Comparison of ENCODE assay signal across 22 cellular contexts in the genomic region with DNA sequence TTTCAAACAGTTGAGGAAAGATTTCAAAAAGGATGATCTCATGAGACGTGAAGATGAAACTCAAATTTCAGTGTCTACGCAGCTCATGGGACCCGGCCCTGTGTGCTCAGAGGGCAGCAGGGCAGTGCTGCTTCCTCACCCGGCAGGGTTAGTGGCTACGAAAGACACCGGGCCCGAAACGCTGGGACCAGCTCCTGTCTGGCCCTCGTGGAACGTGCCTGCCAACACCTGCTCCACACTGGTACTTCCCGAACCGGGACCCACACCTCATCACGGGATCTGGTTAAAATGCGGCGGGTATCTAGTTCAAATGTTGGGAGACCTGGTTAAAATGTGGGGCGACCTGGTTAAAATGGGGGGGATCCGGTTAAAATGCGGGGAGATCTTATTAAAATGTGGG. TPM values are rescaled to one million over a fixed set of nuclear protein-coding genes. Genes with fewer than 3 reads are reported as not detected.
DNase-seq lines count a peak whose midpoint lies in the region; ATAC-seq and TF ChIP-seq lines count a peak whose summit lies in the region.
"Had no signal": no experiment of that assay in that cellular context is flagged by ENCODE, and none has a peak within 500 bp of the region (broad histone marks: within the 10 kb centered on the region; RNA-seq: fewer than 3 reads in every experiment).

No MANE protein-coding gene starts in this region.

- no peaks in the 10 kb centered on the region for H3K9me3 Mint-ChIP-seq in endothelial cell (ENCODE audit: unreplicated experiment)
- H3K9me3 Mint-ChIP-seq: CD4-positive, alpha-beta T cell had no signal

- H3K4me3 ChIP-seq in RWPE2 (ENCODE audit: severe bottlenecking) (no peak overlapping the region), aorta (ENCODE audit: low read length in 2 of 2) (no peak overlapping the region), H7 (ENCODE audit: insufficient read depth, low read depth, low read length) (no peak overlapping the region)
- H3K4me3 ChIP-seq: A549; BLaER1 treated with 17β-estradiol and CSF1 and Interleukin-3, amounts not matched to agents 10 nM and 100 nM; MG63 had no signal

- DNase-seq in Right ventricle myocardium superior (peak; percentile 22), left ventricle myocardium superior (no peak), RWPE2 (ENCODE audit: low spot score) (peak; percentile 57), endothelial cell (ENCODE audit: low spot score) (no peak), aorta (peak; percentile 43 to 64), H7 (no peak)
- DNase-seq: AML-193; CD4-positive, alpha-beta T cell; DMS53; KBM-7; MG63; NCI-H1105 treated with DMSO at 0.1 percent for 48 hours; NCI-H146; NCI-H1930; NCI-H446; NCI-H524 treated with DMSO at 0.1 percent for 48 hours; NCI-H774; PC-3; SHP77 had no signal

- H3K27me3 ChIP-seq in RWPE2 (ENCODE audit: insufficient read depth, poor library complexity, severe bottlenecking), result no peaks in the 10 kb centered on the region
- H3K27me3 ChIP-seq in aorta (ENCODE audit: control insufficient read depth in 1 of 2, insufficient read depth in 2 of 2, low read length in 1 of 2), result no peaks in the 10 kb centered on the region
- H3K27me3 ChIP-seq in H7 (ENCODE audit: control insufficient read depth, insufficient read depth, low read length), result no peaks in the 10 kb centered on the region
- H3K27me3 ChIP-seq: BLaER1 treated with 17β-estradiol and CSF1 and Interleukin-3, amounts not matched to agents 10 nM and 100 nM; MG63 had no signal

- H3K4me3 Mint-ChIP-seq in endothelial cell (ENCODE audit: unreplicated experiment), result peak overlapping the region; percentile 43
- H3K4me3 Mint-ChIP-seq: CD4-positive, alpha-beta T cell had no signal

- H3K36me3 ChIP-seq in RWPE2 (ENCODE audit: low read depth) (peaks cover 58% of the 10 kb centered on the region), aorta (ENCODE audit: control insufficient read depth in 1 of 2, insufficient read depth in 2 of 2, low read length in 1 of 2) (peaks cover 0 to 1% of the 10 kb centered on the region in 2 donors), H7 (replicated peaks; ENCODE audit: control insufficient read depth, insufficient read depth, low read length) (peaks cover 48% of the 10 kb centered on the region)

- no peaks in the 10 kb centered on the region for H3K9me3 ChIP-seq in RWPE2 (ENCODE audit: severe bottlenecking)
- H3K9me3 ChIP-seq in aorta (ENCODE audit: control insufficient read depth, low read length), result no peaks in the 10 kb centered on the region
- H3K9me3 ChIP-seq: BLaER1 treated with 17β-estradiol and CSF1 and Interleukin-3, amounts not matched to agents 10 nM and 100 nM; MG63 had no signal

- no peak for ATAC-seq in Right ventricle myocardium superior (ENCODE audit: poor library complexity)
- ATAC-seq in left ventricle myocardium superior, result no peak
- no peak for ATAC-seq in RWPE2 (ENCODE audit: low read depth)
- no peak for ATAC-seq in aorta (ENCODE audit: low FRiP score)
- ATAC-seq in HG02610 (IDR thresholded peaks at IDR 0.05; ENCODE audit: unreplicated experiment), result no peak
- ATAC-seq: A549, PC-3 had no signal

- H3K4me1 ChIP-seq in RWPE2 (ENCODE audit: insufficient read depth, poor library complexity, severe bottlenecking) (no peaks in the 10 kb centered on the region), aorta (ENCODE audit: control insufficient read depth in 1 of 2, insufficient read depth in 2 of 2, low read length in 2 of 2) (no peaks in the 10 kb centered on the region)
- H3K4me1 ChIP-seq: A549 had no signal

- intact Hi-C loops in Right ventricle myocardium superior (cut with DNase I), result no loop called here
- intact Hi-C loops in left ventricle myocardium superior (cut with micrococcal nuclease), result no loop called here
- intact Hi-C loops in aorta (cut with DNase I), result no loop called here

- H3K27ac ChIP-seq in RWPE2 (ENCODE audit: poor library complexity, severe bottlenecking) (no peak overlapping the region), aorta (ENCODE audit: low read depth in 1 of 2, low read length in 2 of 2) (no peak overlapping the region)
- H3K27ac ChIP-seq: A549; BLaER1 treated with 17β-estradiol and CSF1 and Interleukin-3, amounts not matched to agents 10 nM and 100 nM had no signal

- peaks cover 26% of the 10 kb centered on the region for H3K4me1 Mint-ChIP-seq in endothelial cell (ENCODE audit: unreplicated experiment)

- H3K27me3 Mint-ChIP-seq in endothelial cell (ENCODE audit: unreplicated experiment), result peaks cover 16% of the 10 kb centered on the region
- H3K27me3 Mint-ChIP-seq: CD4-positive, alpha-beta T cell had no signal

- TF ChIP-seq CTCF in RWPE2 (IDR thresholded peaks at IDR 0.05; ENCODE audit: poor library complexity, severe bottlenecking) (no peak), endothelial cell (IDR thresholded peaks at IDR 0.05; ENCODE audit: unreplicated experiment) (no peak)

- peaks cover 28% of the 10 kb centered on the region for H3K36me3 Mint-ChIP-seq in endothelial cell (ENCODE audit: low read depth, unreplicated experiment)

- H3K27ac Mint-ChIP-seq in endothelial cell (ENCODE audit: unreplicated experiment), result no peak overlapping the region
- H3K27ac Mint-ChIP-seq: CD4-positive, alpha-beta T cell had no signal

- 95% methylated on average over 18 of the region's 18 CpGs for WGBS in aorta, 2 donors

RNA-seq across cellular contexts. Expression of a gene that starts 18.7 kb away (rescaled TPM):
- total RNA-seq in Right ventricle myocardium superior (8.1 TPM), left ventricle myocardium superior (9.2 TPM), endothelial cell (ENCODE audit: unreplicated experiment) (33.9 TPM), aorta (10 to 100 TPM in 1 of 2 donors, 1 to 10 TPM in 1; 9.1 to 21.8 TPM)
- 1 to 10 TPM; 5.4 to 9.3 TPM for polyA plus RNA-seq in aorta
- total RNA-seq in H7 (2014; rRNA removed; shearing (Covaris generic)), result 13.8 and 23.7 TPM in 2 replicates

RNA-seq across cellular contexts. Expression of a gene that starts 44.1 kb away (rescaled TPM):
- total RNA-seq in Right ventricle myocardium superior (146 TPM), left ventricle myocardium superior (152 TPM), endothelial cell (ENCODE audit: unreplicated experiment) (104 TPM), aorta (10 to 100 TPM; 57.7 to 59.5 TPM)
- 100 to 1,000 TPM in 1 of 2 donors, 10 to 100 TPM in 1; 19.2 to 183 TPM for polyA plus RNA-seq in aorta
- 219 and 221 TPM in 2 replicates for total RNA-seq in H7 (2014; rRNA removed; shearing (Covaris generic))

Comparison
In these comparisons a context has a peak if more than half of its experiments do, and no peak if none do; other contexts are left out.
1. DNase-seq: peak in Right ventricle myocardium superior (single experiment), RWPE2 (single experiment) and aorta (2 of 2); none in left ventricle myocardium superior (single experiment), endothelial cell (single experiment) and H7 (single experiment).